ENCODE assay signal across 11 cellular contexts in genomic region chrX:153281784-153282183, GRCh38. TPM values are rescaled to one million over a fixed set of nuclear protein-coding genes. Genes with fewer than 3 reads are reported as not detected.
"Had no signal": no experiment of that assay in that cellular context is flagged by ENCODE, and none has a peak within 500 bp of the region (broad histone marks: within the 10 kb centered on the region; RNA-seq: fewer than 3 reads in every experiment).

No MANE protein-coding gene starts in this region.

RNA-seq across cellular contexts. Expression of gene PNMA6F, which starts 39.8 kb away (rescaled TPM):
- total RNA-seq: OCI-LY7, PC-3, PC-9, Peyer's patch, Right ventricle myocardium inferior, Right ventricle myocardium superior, RPMI7951, SJCRH30, SJSA1, SK-MEL-5 had no signal
- polyA plus RNA-seq: SK-N-SH had no signal
